ENCODE assay signal across 21 cellular contexts in genomic region chr1:227769047-227769446, GRCh38. TPM values are rescaled to one million over a fixed set of nuclear protein-coding genes. Genes with fewer than 3 reads are reported as not detected.
A peak's percentile ranks its signal among the peaks of the same experiment; 100 is the strongest.
DNase-seq lines count a peak whose midpoint lies in the region; ATAC-seq and TF ChIP-seq lines count a peak whose summit lies in the region.
"Had no signal": no experiment of that assay in that cellular context is flagged by ENCODE, and none has a peak within 500 bp of the region (broad histone marks: within the 10 kb centered on the region; RNA-seq: fewer than 3 reads in every experiment).

No MANE protein-coding gene starts in this region.

- peaks cover 40% of the 10 kb centered on the region for H3K4me1 Mint-ChIP-seq in T-helper 17 cell
- H3K4me1 Mint-ChIP-seq in stimulated activated naive B cell treated with anti-CD40 and anti-IgM and Interleukin-4, amounts not matched to agents 10 μg/mL and 1 μg/mL and 100 μg/mL, for 72 hours, result peaks cover 6 to 11% of the 10 kb centered on the region in 2 donors

- H3K4me3 ChIP-seq in H7 (ENCODE audit: insufficient read depth, low read depth, low read length) (no peak overlapping the region), neuronal stem cell (ENCODE audit: low read length in 2 of 2) (no peak overlapping the region), MM.1S (ENCODE audit: low read length) (no peak overlapping the region), esophagus squamous epithelium (no peak overlapping the region)
- H3K4me3 ChIP-seq: GM23248 had no signal

- no peak overlapping the region for H2BK120ac ChIP-seq in neuronal stem cell (ENCODE audit: low read depth, low read length)

- H3K4me3 Mint-ChIP-seq in T-helper 17 cell, result no peak overlapping the region
- H3K4me3 Mint-ChIP-seq in stimulated activated naive B cell treated with anti-CD40 and anti-IgM and Interleukin-4, amounts not matched to agents 10 μg/mL and 1 μg/mL and 100 μg/mL, for 72 hours, result no peak overlapping the region
- H3K4me3 Mint-ChIP-seq: CD4-positive, alpha-beta memory T cell; HFFc6 had no signal

- H3K36me3 ChIP-seq in H7 (replicated peaks; ENCODE audit: control insufficient read depth, insufficient read depth, low read length) (peaks cover 14% of the 10 kb centered on the region), neuronal stem cell (replicated peaks in 1 of 2; ENCODE audit: control insufficient read depth in 2 of 2, insufficient read depth in 2 of 2, low read length in 2 of 2) (peaks cover 40 to 72% of the 10 kb centered on the region in 2 donors), MM.1S (replicated peaks; ENCODE audit: insufficient read depth, low read length) (peaks cover 6% of the 10 kb centered on the region; the same call in 1 of the 2 replicates), esophagus squamous epithelium (peaks cover 0 to 85% (median 8%) of the 10 kb centered on the region in 3 donors)

- H3K36me3 Mint-ChIP-seq in T-helper 17 cell (ENCODE audit: low read depth), result peaks cover 6% of the 10 kb centered on the region
- H3K36me3 Mint-ChIP-seq in stimulated activated naive B cell treated with anti-CD40 and anti-IgM and Interleukin-4, amounts not matched to agents 10 μg/mL and 1 μg/mL and 100 μg/mL, for 72 hours, result peaks cover 35 to 64% of the 10 kb centered on the region in 2 donors

- no peak for ATAC-seq in T-helper 17 cell
- ATAC-seq in stimulated activated naive B cell treated with anti-CD40 and anti-IgM and Interleukin-4, amounts not matched to agents 10 μg/mL and 1 μg/mL and 100 μg/mL, for 72 hours (replicated peaks), result no peak
- ATAC-seq in GM19351 (IDR thresholded peaks at IDR 0.05; ENCODE audit: unreplicated experiment), result no peak
- ATAC-seq: HCT116 had no signal

- no CpG with 5 or more reads among the region's 9 CpGs for WGBS in neuronal stem cell (ENCODE audit: extremely low coverage in 2 of 2, insufficient read length in 2 of 2, insufficient replicate concordance in 1 of 2), 2 donors
- WGBS in esophagus squamous epithelium, 2 donors, result 82 to 84% methylated on average over 4 to 9 of the region's 9 CpGs

- H4K91ac ChIP-seq in neuronal stem cell (ENCODE audit: low read depth, low read length, poor library complexity), result no peak overlapping the region

- no peak overlapping the region for H4K8ac ChIP-seq in neuronal stem cell (ENCODE audit: low read depth, low read length)

- peaks cover 2% of the 10 kb centered on the region for H3K79me2 ChIP-seq in MM.1S (ENCODE audit: low read length)

- H3K27me3 Mint-ChIP-seq in T-helper 17 cell, result no peaks in the 10 kb centered on the region
- H3K27me3 Mint-ChIP-seq in stimulated activated naive B cell treated with anti-CD40 and anti-IgM and Interleukin-4, amounts not matched to agents 10 μg/mL and 1 μg/mL and 100 μg/mL, for 72 hours, result no peaks in the 10 kb centered on the region
- H3K27me3 Mint-ChIP-seq: CD4-positive, alpha-beta memory T cell had no signal

- H3K9ac ChIP-seq in neuronal stem cell (ENCODE audit: low read depth, low read length, poor library complexity), result peak overlapping the region; percentile 34
- no peak overlapping the region for H3K9ac ChIP-seq in MM.1S (ENCODE audit: low read length)
- H3K9ac ChIP-seq: GM23248 had no signal

- H3F3A ChIP-seq in MM.1S (ENCODE audit: insufficient read depth, low read length), result no peaks in the 10 kb centered on the region

- peak; percentile 39 for DNase-seq in H7
- no peak for DNase-seq in T-helper 17 cell
- DNase-seq in neuronal stem cell (ENCODE audit: low spot score), result no peak
- no peak for DNase-seq in stimulated activated naive B cell treated with anti-CD40 and anti-IgM and Interleukin-4, amounts not matched to agents 10 μg/mL and 1 μg/mL and 100 μg/mL, for 72 hours
- DNase-seq in MM.1S, result no peak
- DNase-seq in esophagus squamous epithelium (lab: John Stamatoyannopoulos, UW), result no peak
- DNase-seq: BE2C; C1 segment of cervical spinal cord; CD4-positive, alpha-beta memory T cell; DMS153; DMS79; GDM1; GM23248; HFFc6 had no signal

- no peak overlapping the region for H3K14ac ChIP-seq in neuronal stem cell (ENCODE audit: low read length)

- H3K27ac ChIP-seq in neuronal stem cell (replicated peaks; ENCODE audit: low read length) (no peak overlapping the region), MM.1S (ENCODE audit: low read length) (no peak overlapping the region), esophagus squamous epithelium (no peak overlapping the region)
- H3K27ac ChIP-seq: GM23248, HL-60 had no signal

- H3K9me2 ChIP-seq in MM.1S (replicated peaks; ENCODE audit: insufficient read depth, low read length), result no peaks in the 10 kb centered on the region

- intact Hi-C loops in esophagus squamous epithelium (cut with DNase I), result loop anchor here (10.0 kb wide), 1 partner anchor 116 kb away; no protein-coding TSS in a partner anchor

- H2BK12ac ChIP-seq in neuronal stem cell (ENCODE audit: low read length), result no peak overlapping the region

- H3K4me2 ChIP-seq in neuronal stem cell (ENCODE audit: insufficient read depth, low read length, poor library complexity, severe bottlenecking) (no peak overlapping the region), MM.1S (ENCODE audit: low read depth, low read length) (no peak overlapping the region)

- H2BK5ac ChIP-seq in neuronal stem cell (ENCODE audit: low read length), result no peak overlapping the region

- H3K18ac ChIP-seq in neuronal stem cell (ENCODE audit: low read length), result no peak overlapping the region

- no peaks in the 10 kb centered on the region for H4K20me1 ChIP-seq in MM.1S (ENCODE audit: insufficient read depth, low read length)

- no peak for TF ChIP-seq POLR2A in esophagus squamous epithelium (IDR thresholded peaks at IDR 0.05)

- no peaks in the 10 kb centered on the region for H3K79me1 ChIP-seq in neuronal stem cell (ENCODE audit: low read depth, low read length)

- H2AK5ac ChIP-seq in neuronal stem cell (ENCODE audit: low read depth, low read length), result no peak overlapping the region

- H3K9me3 Mint-ChIP-seq in stimulated activated naive B cell treated with anti-CD40 and anti-IgM and Interleukin-4, amounts not matched to agents 10 μg/mL and 1 μg/mL and 100 μg/mL, for 72 hours, result no peaks in the 10 kb centered on the region
- H3K9me3 Mint-ChIP-seq: CD4-positive, alpha-beta memory T cell; HFFc6 had no signal

- TF ChIP-seq CTCF in MM.1S (IDR thresholded peaks at IDR 0.05; ENCODE audit: low read length), result no peak
- TF ChIP-seq CTCF in esophagus squamous epithelium (IDR thresholded peaks at IDR 0.05), result no peak

- no peaks in the 10 kb centered on the region for H3K9me3 ChIP-seq in T-helper 17 cell (ENCODE audit: control insufficient read depth, low read length, poor library complexity, severe bottlenecking)
- H3K9me3 ChIP-seq in neuronal stem cell (replicated peaks in 1 of 2; ENCODE audit: control insufficient read depth in 2 of 2, insufficient read depth in 1 of 2, low read depth in 1 of 2, low read length in 2 of 2), result peaks cover 0 to 4% of the 10 kb centered on the region in 2 donors
- H3K9me3 ChIP-seq in MM.1S (replicated peaks; ENCODE audit: insufficient read depth, low read length), result no peaks in the 10 kb centered on the region
- no peaks in the 10 kb centered on the region for H3K9me3 ChIP-seq in esophagus squamous epithelium
- H3K9me3 ChIP-seq: BE2C had no signal

- H3K27me3 ChIP-seq in H7 (ENCODE audit: control insufficient read depth, insufficient read depth, low read length), result no peaks in the 10 kb centered on the region
- no peaks in the 10 kb centered on the region for H3K27me3 ChIP-seq in neuronal stem cell (ENCODE audit: control insufficient read depth in 3 of 3, insufficient read depth in 3 of 3, low read depth in 1 of 3, low read length in 3 of 3)
- H3K27me3 ChIP-seq in MM.1S (replicated peaks; ENCODE audit: insufficient read depth, low read length), result no peaks in the 10 kb centered on the region
- peaks cover 0 to 10% (median 0%) of the 10 kb centered on the region in 4 donors for H3K27me3 ChIP-seq in esophagus squamous epithelium
- H3K27me3 ChIP-seq: BE2C had no signal

- no peaks in the 10 kb centered on the region for H3K4me1 ChIP-seq in neuronal stem cell (ENCODE audit: control insufficient read depth in 2 of 2, insufficient read depth in 1 of 2, low read depth in 1 of 2, low read length in 2 of 2)
- H3K4me1 ChIP-seq in MM.1S (ENCODE audit: low read length), result no peaks in the 10 kb centered on the region
- H3K4me1 ChIP-seq in esophagus squamous epithelium, result peaks cover 2 to 17% (median 5%) of the 10 kb centered on the region in 3 donors
- H3K4me1 ChIP-seq: BE2C had no signal

- no peak overlapping the region for H3K23ac ChIP-seq in neuronal stem cell (ENCODE audit: low read depth, low read length, poor library complexity)

- no peak overlapping the region for H2AFZ ChIP-seq in neuronal stem cell (ENCODE audit: low read length)
- no peak overlapping the region for H2AFZ ChIP-seq in MM.1S (ENCODE audit: low read length)
- H2AFZ ChIP-seq: GM23248 had no signal

- H3K4ac ChIP-seq in neuronal stem cell (ENCODE audit: low read length), result no peak overlapping the region

- H2BK15ac ChIP-seq in neuronal stem cell (ENCODE audit: low read length), result no peak overlapping the region

- peak overlapping the region; percentile 14 for H3K27ac Mint-ChIP-seq in T-helper 17 cell
- peak overlapping the region; percentile 59 for H3K27ac Mint-ChIP-seq in stimulated activated naive B cell treated with anti-CD40 and anti-IgM and Interleukin-4, amounts not matched to agents 10 μg/mL and 1 μg/mL and 100 μg/mL, for 72 hours
- H3K27ac Mint-ChIP-seq: HFFc6 had no signal

RNA-seq across cellular contexts. Expression of gene SNAP47, which starts 33.8 kb away (rescaled TPM):
- 122 and 123 TPM in 2 replicates for total RNA-seq in H7 (2014; rRNA removed; shearing (Covaris generic))
- 10 to 100 TPM; 20.4 to 23.6 TPM for total RNA-seq in T-helper 17 cell
- 27.1 TPM for polyA plus RNA-seq in neuronal stem cell (2013, experiment 1 of 2)
- 25.3 TPM for polyA plus RNA-seq in neuronal stem cell (2013, experiment 2 of 2)
- total RNA-seq in esophagus squamous epithelium, result 10 to 100 TPM; 11.3 to 28.5 (median 20.2) TPM

RNA-seq across cellular contexts. Expression of gene JMJD4, which starts 33.9 kb away (rescaled TPM):
- total RNA-seq in H7 (2014; rRNA removed; shearing (Covaris generic)), result 45.3 and 54.4 TPM in 2 replicates
- total RNA-seq in T-helper 17 cell, result 10 to 100 TPM in 1 of 2 donors, 1 to 10 TPM in 1; 6.8 to 11.2 TPM
- polyA plus RNA-seq in neuronal stem cell (2013, experiment 1 of 2), result 6.4 TPM
- polyA plus RNA-seq in neuronal stem cell (2013, experiment 2 of 2), result 5.6 TPM
- total RNA-seq in esophagus squamous epithelium, result 10 to 100 TPM; 13.4 to 20.0 (median 16.7) TPM

RNA-seq across cellular contexts. Expression of gene PRSS38, which starts 46.4 kb away (rescaled TPM):
- total RNA-seq in H7 (2014; rRNA removed; shearing (Covaris generic)), result not detected in 2 replicates
- not detected for total RNA-seq in T-helper 17 cell
- polyA plus RNA-seq in neuronal stem cell (2013, experiment 1 of 2), result not detected
- polyA plus RNA-seq in neuronal stem cell (2013, experiment 2 of 2), result not detected
- total RNA-seq in esophagus squamous epithelium, result not detected
- total RNA-seq: A172; CD4-positive, alpha-beta memory T cell; Daoy; GM23248; H4; HFFc6; HT1080 had no signal
- polyA plus RNA-seq: CD4-positive, alpha-beta memory T cell; GM23248 had no signal
